8 cellular contexts compared by ENCODE assay signal in the genomic region with DNA sequence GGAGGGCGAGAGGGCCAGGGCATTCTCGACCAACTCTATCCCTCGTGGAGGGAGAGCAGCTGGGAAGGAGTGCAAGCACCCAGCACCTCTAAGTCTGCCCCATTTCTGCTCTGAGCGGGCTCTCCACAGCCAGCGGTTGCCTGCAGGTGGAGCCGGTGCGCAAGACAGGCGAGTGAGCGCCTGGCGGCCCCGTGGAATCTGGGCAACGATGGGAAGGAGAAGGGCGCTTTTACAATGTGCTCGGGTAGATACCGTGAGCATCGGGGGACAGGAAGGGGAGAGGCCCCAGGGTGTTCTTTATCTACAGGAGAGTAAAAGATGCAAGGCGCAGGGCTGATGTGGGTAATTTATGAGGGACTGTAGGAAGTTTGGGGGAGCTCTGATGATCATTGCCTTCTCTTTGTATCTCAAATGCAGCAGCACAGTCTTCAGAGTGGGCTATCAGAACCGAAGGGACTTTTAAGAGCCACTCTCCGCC. TPM values are rescaled to one million over a fixed set of nuclear protein-coding genes. Genes with fewer than 3 reads are reported as not detected.
DNase-seq lines count a peak whose midpoint lies in the region; ATAC-seq and TF ChIP-seq lines count a peak whose summit lies in the region.

No MANE protein-coding gene starts in this region.

- H3K27me3 Mint-ChIP-seq in neural progenitor cell (ENCODE audit: insufficient read depth, low read depth) = peaks cover 12% of the 10 kb centered on the region

- no peak overlapping the region for H3K9ac ChIP-seq in neural progenitor cell

- intact Hi-C loops in stomach (cut with DNase I; ENCODE audit: low total_unique reads) = loop anchor here (10.0 kb wide), 1 partner anchor 64 kb away; a partner anchor contains a TSS

- H3K36me3 Mint-ChIP-seq in neural progenitor cell = peaks cover 16% of the 10 kb centered on the region

- H3K4me2 ChIP-seq in DOHH2 (ENCODE audit: low read length) (peak overlapping the region; percentile 95), neural progenitor cell (peak overlapping the region; percentile 93)

- peak overlapping the region; percentile 96 for H2AFZ ChIP-seq in neural progenitor cell (replicated peaks)

- H3K4me1 ChIP-seq in DOHH2 (ENCODE audit: control insufficient read depth, low read length) = peaks cover 20% of the 10 kb centered on the region
- peaks cover 4% of the 10 kb centered on the region for H3K4me1 ChIP-seq in RWPE2 (ENCODE audit: insufficient read depth, poor library complexity, severe bottlenecking)
- peaks cover 10% of the 10 kb centered on the region for H3K4me1 ChIP-seq in neural progenitor cell
- peaks cover 9 to 32% (median 27%) of the 10 kb centered on the region in 4 donors for H3K4me1 ChIP-seq in stomach

- H3K4me3 ChIP-seq in DOHH2 (ENCODE audit: low read length) (peak overlapping the region; percentile 98), RWPE2 (ENCODE audit: severe bottlenecking) (peak overlapping the region; percentile 89), fibroblast of villous mesenchyme (ENCODE audit: low read depth, low read length) (peak overlapping the region; percentile 77), neural progenitor cell (peak overlapping the region; percentile 77), stomach (peak overlapping the region; percentile 83 to 97 (median 90))

- H3K79me2 ChIP-seq in DOHH2 (ENCODE audit: control insufficient read depth, low read length) = peaks cover 41% of the 10 kb centered on the region
- peaks cover 36% of the 10 kb centered on the region for H3K79me2 ChIP-seq in neural progenitor cell (ENCODE audit: low read depth)

- H3K27me3 ChIP-seq in DOHH2 (ENCODE audit: control insufficient read depth, low read length) = no peaks in the 10 kb centered on the region
- H3K27me3 ChIP-seq in RWPE2 (ENCODE audit: insufficient read depth, poor library complexity, severe bottlenecking) = no peaks in the 10 kb centered on the region
- no peaks in the 10 kb centered on the region for H3K27me3 ChIP-seq in neural progenitor cell
- no peaks in the 10 kb centered on the region for H3K27me3 ChIP-seq in stomach

- no peak for TF ChIP-seq EP300 in stomach (IDR thresholded peaks at IDR 0.05)

- H3K27ac ChIP-seq in DOHH2 (ENCODE audit: low read depth, low read length) = peak overlapping the region; percentile 88
- H3K27ac ChIP-seq in KOPT-K1 (ENCODE audit: low read depth, low read length, poor library complexity, severe bottlenecking) = peak overlapping the region; percentile 71
- peak overlapping the region; percentile 78 for H3K27ac ChIP-seq in RWPE2 (ENCODE audit: poor library complexity, severe bottlenecking)
- no peak overlapping the region for H3K27ac ChIP-seq in neural progenitor cell
- H3K27ac ChIP-seq in stomach = peak overlapping the region; percentile 83 to 93 (median 89)

- TF ChIP-seq CTCF in DOHH2 (IDR thresholded peaks at IDR 0.05; ENCODE audit: low read depth, low read length, poor library complexity, severe bottlenecking) (peak; percentile 72), RWPE2 (IDR thresholded peaks at IDR 0.05; ENCODE audit: poor library complexity, severe bottlenecking) (peak; percentile 94), fibroblast of villous mesenchyme (IDR thresholded peaks at IDR 0.05; ENCODE audit: insufficient read depth, low read depth, low read length) (peak; percentile 87), neural progenitor cell (IDR thresholded peaks at IDR 0.05) (peak; percentile 66), stomach (IDR thresholded peaks at IDR 0.05) (peak in 5 of 7 experiments; percentile 59 to 67 (median 62))

- H3K4me3 Mint-ChIP-seq in neural progenitor cell = peak overlapping the region; percentile 96

- H3K9me3 Mint-ChIP-seq in neural progenitor cell = no peaks in the 10 kb centered on the region

- TF ChIP-seq POLR2A in stomach (IDR thresholded peaks at IDR 0.05) = no peak

- peak; percentile 67 for ATAC-seq in GM21786 (IDR thresholded peaks at IDR 0.05; ENCODE audit: unreplicated experiment)
- ATAC-seq in RWPE2 (ENCODE audit: low read depth) = peak; percentile 88

- peaks cover 3% of the 10 kb centered on the region; the same call in 1 of the 2 replicates for H4K20me1 ChIP-seq in DOHH2 (ENCODE audit: control insufficient read depth, insufficient read depth, low read depth, low read length)
- H4K20me1 ChIP-seq in neural progenitor cell (ENCODE audit: low read depth) = peaks cover 27% of the 10 kb centered on the region

- H3F3A ChIP-seq in DOHH2 (ENCODE audit: control insufficient read depth, insufficient read depth) = peaks cover 5% of the 10 kb centered on the region; the same call in 1 of the 2 replicates
- peaks cover 21% of the 10 kb centered on the region for H3F3A ChIP-seq in neural progenitor cell (ENCODE audit: low read depth)

- no peaks in the 10 kb centered on the region for H3K9me2 ChIP-seq in DOHH2 (replicated peaks; ENCODE audit: control insufficient read depth, low read length)

- H3K36me3 ChIP-seq in DOHH2 (ENCODE audit: control insufficient read depth, low read length) (peaks cover 25% of the 10 kb centered on the region), KOPT-K1 (ENCODE audit: insufficient read depth, low read length) (peaks cover 9% of the 10 kb centered on the region), RWPE2 (ENCODE audit: low read depth) (peaks cover 11% of the 10 kb centered on the region; the same call in 1 of the 2 replicates), neural progenitor cell (no peaks in the 10 kb centered on the region), stomach (peaks cover 0 to 5% (median 0%) of the 10 kb centered on the region in 4 donors)

- H3K27ac Mint-ChIP-seq in neural progenitor cell = peak overlapping the region; percentile 62

- H3K4me1 Mint-ChIP-seq in neural progenitor cell = peaks cover 16% of the 10 kb centered on the region

- WGBS in stomach, 5 donors = 0 to 1% (median 0%) methylated on average over 9 to 19 of the region's 19 CpGs

- peak; percentile 83 for DNase-seq in RWPE2 (ENCODE audit: low spot score)
- peak; percentile 77 for DNase-seq in activated effector memory CD4-positive, alpha-beta T cell treated with Interleukin-2 at 50 U/mL for 16 hours
- peak; percentile 83 for DNase-seq in fibroblast of villous mesenchyme (ENCODE audit: low read depth)
- peak; percentile 90 for DNase-seq in neural progenitor cell (ENCODE audit: low spot score)
- peak; percentile 84 for DNase-seq in stomach

- H3K9me3 ChIP-seq in DOHH2 (ENCODE audit: control insufficient read depth, insufficient read depth, low read length) (no peaks in the 10 kb centered on the region), KOPT-K1 (ENCODE audit: insufficient read depth, low read length, poor library complexity, severe bottlenecking) (no peaks in the 10 kb centered on the region), RWPE2 (ENCODE audit: severe bottlenecking) (no peaks in the 10 kb centered on the region), neural progenitor cell (ENCODE audit: low read depth) (no peaks in the 10 kb centered on the region), stomach (no peaks in the 10 kb centered on the region)

RNA-seq across cellular contexts. Expression of a gene that starts 0.9 kb away (rescaled TPM):
- total RNA-seq in fibroblast of villous mesenchyme = 43.5 and 63.9 TPM in 2 replicates
- total RNA-seq in neural progenitor cell (ENCODE audit: low replicate concordance) = 53.2 and 81.3 TPM in 2 replicates
- total RNA-seq in stomach = 10 to 100 TPM in 2 of 5 donors, 1 to 10 TPM in 3; 2.7 to 26.5 (median 5.3) TPM
- polyA plus RNA-seq in stomach = 1 to 10 TPM; 5.2 to 9.7 (median 6.7) TPM

RNA-seq across cellular contexts. Expression of a gene that starts 47.6 kb away (rescaled TPM):
- 12.6 and 19.0 TPM in 2 replicates for total RNA-seq in fibroblast of villous mesenchyme
- 6.8 and 11.1 TPM in 2 replicates for total RNA-seq in neural progenitor cell (ENCODE audit: low replicate concordance)
- 10 to 100 TPM in 4 of 5 donors, 1 to 10 TPM in 1; 6.4 to 54.3 (median 22.7) TPM for total RNA-seq in stomach
- polyA plus RNA-seq in stomach = under 1 TPM in 2 of 3 donors, not detected in 1; 0.31 to 0.88 TPM
